ENCODE assay signal across 25 cellular contexts in the genomic region with DNA sequence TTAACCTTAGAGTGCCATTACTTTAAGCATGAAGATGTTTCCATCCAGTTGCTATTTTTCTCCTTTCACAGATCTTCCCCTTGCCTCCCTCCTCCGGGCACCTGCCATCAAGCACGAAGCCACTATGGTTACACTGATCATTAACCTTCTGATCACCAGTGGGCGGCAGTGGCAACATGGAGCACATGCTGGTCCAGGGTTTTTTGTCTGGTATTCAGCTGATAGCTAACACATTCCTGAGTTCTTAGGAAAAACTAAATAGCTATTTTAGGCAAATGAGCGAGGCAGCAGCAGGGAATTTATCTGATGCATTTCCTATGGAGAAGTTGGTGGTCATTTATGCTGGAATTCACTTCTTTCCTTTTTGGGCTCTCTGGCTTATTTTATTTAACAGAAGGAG. TPM values are rescaled to one million over a fixed set of nuclear protein-coding genes. Genes with fewer than 3 reads are reported as not detected.
"Had no signal": no experiment of that assay in that cellular context is flagged by ENCODE, and none has a peak within 500 bp of the region (broad histone marks: within the 10 kb centered on the region; RNA-seq: fewer than 3 reads in every experiment).

No MANE protein-coding gene starts in this region.

- ATAC-seq: activated CD4-positive, alpha-beta T cell treated with anti-CD3 and anti-CD28 coated beads for 36 hours; left lobe of liver; lower lobe of right lung; naive thymus-derived CD8-positive, alpha-beta T cell; psoas muscle; right cardiac atrium; stimulated activated naive CD8-positive, alpha-beta T cell treated with anti-CD3 and anti-CD28 coated beads, Interleukin-15, amount 100 ng/mL, for 72 hours had no signal

- H3K27ac Mint-ChIP-seq: activated B cell treated with CpG ODN at 0.5 μM for 24 hours; activated CD4-positive, alpha-beta T cell treated with anti-CD3 and anti-CD28 coated beads for 36 hours; activated naive CD8-positive, alpha-beta T cell treated with anti-CD3 and anti-CD28 coated beads for 36 hours; activated T-cell treated with anti-CD3 and anti-CD28 coated beads, Interleukin-2, amount 50 U/mL, for 24 hours; dendritic cell treated with granulocyte-macrophage colony-stimulating factor and Interleukin-4, amounts not matched to agents 40 ng/mL and 50 ng/mL, for 4 days; mesothelial cell of epicardium; stimulated activated naive CD8-positive, alpha-beta T cell treated with anti-CD3 and anti-CD28 coated beads, Interleukin-15, amount 100 ng/mL, for 72 hours; T-helper 1 cell treated with Interleukin-12 subunit alpha and Interleukin-12 subunit beta and Interleukin-4 antibody, amounts not matched to agents 30 μg/mL and 1 μg/mL, for 36 hours had no signal

- H3K9me3 Mint-ChIP-seq: activated B cell treated with CpG ODN at 0.5 μM for 24 hours; activated naive CD8-positive, alpha-beta T cell treated with anti-CD3 and anti-CD28 coated beads for 36 hours; activated T-cell treated with anti-CD3 and anti-CD28 coated beads, Interleukin-2, amount 50 U/mL, for 24 hours; dendritic cell treated with granulocyte-macrophage colony-stimulating factor and Interleukin-4, amounts not matched to agents 40 ng/mL and 50 ng/mL, for 4 days; mesothelial cell of epicardium; naive thymus-derived CD8-positive, alpha-beta T cell; stimulated activated naive CD8-positive, alpha-beta T cell treated with anti-CD3 and anti-CD28 coated beads, Interleukin-15, amount 100 ng/mL, for 72 hours; T-helper 1 cell treated with Interleukin-12 subunit alpha and Interleukin-12 subunit beta and Interleukin-4 antibody, amounts not matched to agents 30 μg/mL and 1 μg/mL, for 36 hours had no signal

- H3K4me1 ChIP-seq: lower lobe of right lung, psoas muscle, tibial artery had no signal

- H3K36me3 Mint-ChIP-seq: mesothelial cell of epicardium had no signal

- DNase-seq: activated B cell treated with CpG ODN at 0.5 μM for 24 hours; activated CD4-positive, alpha-beta T cell treated with anti-CD3 and anti-CD28 coated beads for 36 hours; activated CD4-positive, alpha-beta T cell treated with anti-CD3 and anti-CD28 coated beads, Interleukin-2, amount 50 U/mL, for 4 hours; activated CD8-positive, alpha-beta memory T cell treated with anti-CD3 and anti-CD28 coated beads for 24 hours; activated CD8-positive, alpha-beta memory T cell treated with anti-CD3 and anti-CD28 coated beads, Interleukin-2, amount 50 U/mL, for 4 hours; activated naive CD4-positive, alpha-beta T cell treated with Interleukin-2 at 50 U/mL for 16 hours; activated naive CD8-positive, alpha-beta T cell treated with anti-CD3 and anti-CD28 coated beads for 36 hours; activated T-cell treated with anti-CD3 and anti-CD28 coated beads, Interleukin-2, amount 50 U/mL, for 24 hours; effector CD8-positive, alpha-beta T cell; hypothalamus; lower lobe of right lung; naive thymus-derived CD8-positive, alpha-beta T cell; psoas muscle; right cardiac atrium; stimulated activated CD4-positive, alpha-beta T cell treated with anti-CD3 and anti-CD28 coated beads, Interleukin-1b, Interleukin-23, amount 100 ng/mL, for 48 hours; stimulated activated naive CD8-positive, alpha-beta T cell treated with anti-CD3 and anti-CD28 coated beads, Interleukin-15, amount 100 ng/mL, for 72 hours; T1000; tibial artery had no signal

- H3K4me3 Mint-ChIP-seq: activated B cell treated with CpG ODN at 0.5 μM for 24 hours; activated CD4-positive, alpha-beta T cell treated with anti-CD3 and anti-CD28 coated beads for 36 hours; activated naive CD8-positive, alpha-beta T cell treated with anti-CD3 and anti-CD28 coated beads for 36 hours; activated T-cell treated with anti-CD3 and anti-CD28 coated beads, Interleukin-2, amount 50 U/mL, for 24 hours; dendritic cell treated with granulocyte-macrophage colony-stimulating factor and Interleukin-4, amounts not matched to agents 40 ng/mL and 50 ng/mL, for 4 days; mesothelial cell of epicardium; naive thymus-derived CD8-positive, alpha-beta T cell; stimulated activated naive CD8-positive, alpha-beta T cell treated with anti-CD3 and anti-CD28 coated beads, Interleukin-15, amount 100 ng/mL, for 72 hours; T-helper 1 cell treated with Interleukin-12 subunit alpha and Interleukin-12 subunit beta and Interleukin-4 antibody, amounts not matched to agents 30 μg/mL and 1 μg/mL, for 36 hours had no signal

- H3K4me1 Mint-ChIP-seq: activated B cell treated with CpG ODN at 0.5 μM for 24 hours; activated CD4-positive, alpha-beta T cell treated with anti-CD3 and anti-CD28 coated beads for 36 hours; activated naive CD8-positive, alpha-beta T cell treated with anti-CD3 and anti-CD28 coated beads for 36 hours; naive thymus-derived CD8-positive, alpha-beta T cell; stimulated activated naive CD8-positive, alpha-beta T cell treated with anti-CD3 and anti-CD28 coated beads, Interleukin-15, amount 100 ng/mL, for 72 hours had no signal

- H3K9me3 ChIP-seq: lower lobe of right lung, psoas muscle, tibial artery had no signal

- H3K36me3 ChIP-seq: cardiac muscle cell had no signal

- H3K27ac ChIP-seq: cardiac muscle cell, lower lobe of right lung, psoas muscle, skin epidermis, tibial artery had no signal

- H3K27me3 Mint-ChIP-seq: activated B cell treated with CpG ODN at 0.5 μM for 24 hours; activated CD4-positive, alpha-beta T cell treated with anti-CD3 and anti-CD28 coated beads for 36 hours; activated naive CD8-positive, alpha-beta T cell treated with anti-CD3 and anti-CD28 coated beads for 36 hours; activated T-cell treated with anti-CD3 and anti-CD28 coated beads, Interleukin-2, amount 50 U/mL, for 24 hours; dendritic cell treated with granulocyte-macrophage colony-stimulating factor and Interleukin-4, amounts not matched to agents 40 ng/mL and 50 ng/mL, for 4 days; naive thymus-derived CD8-positive, alpha-beta T cell; stimulated activated naive CD8-positive, alpha-beta T cell treated with anti-CD3 and anti-CD28 coated beads, Interleukin-15, amount 100 ng/mL, for 72 hours had no signal

- H3K4me3 ChIP-seq: cardiac muscle cell, lower lobe of right lung, psoas muscle, skin epidermis, tibial artery had no signal

- H3K27me3 ChIP-seq: tibial artery had no signal

RNA-seq across cellular contexts. Expression of a gene that starts 22.8 kb away (rescaled TPM):
- total RNA-seq: activated B cell treated with CpG ODN at 0.5 μM for 24 hours; naive thymus-derived CD8-positive, alpha-beta T cell; osteoblast had no signal
